In genomic region chr14:94474581-94475031, GRCh38 we compare ENCODE assay signal across 21 cellular contexts. TPM values are rescaled to one million over a fixed set of nuclear protein-coding genes. Genes with fewer than 3 reads are reported as not detected.
A peak's percentile ranks its signal among the peaks of the same experiment; 100 is the strongest.
DNase-seq lines count a peak whose midpoint lies in the region; ATAC-seq and TF ChIP-seq lines count a peak whose summit lies in the region.
"Had no signal": no experiment of that assay in that cellular context is flagged by ENCODE, and none has a peak within 500 bp of the region (broad histone marks: within the 10 kb centered on the region; RNA-seq: fewer than 3 reads in every experiment).

No MANE protein-coding gene starts in this region.

- peak overlapping the region; percentile 92 for H3K27ac ChIP-seq in Karpas-422 (ENCODE audit: low read length)
- H3K27ac ChIP-seq in mesenchymal stem cell (ENCODE audit: low read length, poor library complexity, severe bottlenecking): peak overlapping the region; percentile 64
- no peak overlapping the region for H3K27ac ChIP-seq in colonic mucosa
- H3K27ac ChIP-seq: HL-60, VCaP had no signal

- CTCF ChIA-PET in HEK293T (lab: Yijun Ruan, JAX): no interaction called here

- no peak overlapping the region for H4K8ac ChIP-seq in mesenchymal stem cell (ENCODE audit: low read length)

- H3K9me2 ChIP-seq in Karpas-422 (replicated peaks; ENCODE audit: insufficient read depth, low read length): no peaks in the 10 kb centered on the region

- ATAC-seq in HG02610 (IDR thresholded peaks at IDR 0.05; ENCODE audit: unreplicated experiment): no peak
- ATAC-seq: left ventricle myocardium superior, T-cell had no signal

- H3K79me1 ChIP-seq in mesenchymal stem cell (replicated peaks; ENCODE audit: low read length, poor library complexity, severe bottlenecking): no peaks in the 10 kb centered on the region

- DNase-seq in ELF-1 (ENCODE audit: low read depth, low spot score) (peak; percentile 23), Karpas-422 (no peak), choroid plexus epithelial cell (ENCODE audit: low read depth) (peak; percentile 71), mesenchymal stem cell (no peak), HEK293T (ENCODE audit: extremely low spot score) (no peak), colonic mucosa (no peak), NOMO-1 treated with dmso at 0.1 percent for 144 hours (lab: John Stamatoyannopoulos, UW; ENCODE audit: unreplicated experiment) (no peak)
- DNase-seq: activated effector memory CD4-positive, alpha-beta T cell treated with Interleukin-2 at 50 U/mL for 16 hours; foreskin melanocyte; GDM1; Kasumi-1; left ventricle myocardium superior; NCI-H1436 treated with DMSO at 0.1 percent for 48 hours; NCI-H446 treated with DMSO at 0.1 percent for 48 hours; NK-92 treated with Interleukin-12 subunit alpha and Interleukin-12 subunit beta, amount 100 ng/mL, for 24 hours; T-cell had no signal

- no peak overlapping the region for H3K18ac ChIP-seq in mesenchymal stem cell (ENCODE audit: low read depth in 1 of 2, low read length in 2 of 2)

- H3K4me2 ChIP-seq in Karpas-422 (ENCODE audit: low read depth, low read length, poor library complexity, severe bottlenecking) (peak overlapping the region; percentile 72), mesenchymal stem cell (ENCODE audit: low read length, poor library complexity, severe bottlenecking) (no peak overlapping the region)
- H3K4me2 ChIP-seq: smooth muscle cell had no signal

- POLR2A ChIA-PET in HEK293T (lab: Yijun Ruan, JAX): no interaction called here

- no peak overlapping the region for H4K91ac ChIP-seq in mesenchymal stem cell (ENCODE audit: low read length)

- no peak overlapping the region for H2BK12ac ChIP-seq in mesenchymal stem cell (ENCODE audit: low read length in 2 of 2)

- no peak overlapping the region for H3K23ac ChIP-seq in mesenchymal stem cell (ENCODE audit: low read length in 2 of 2)

- no peak overlapping the region for H2BK15ac ChIP-seq in mesenchymal stem cell (ENCODE audit: low read depth, poor library complexity, severe bottlenecking)

- H3K9me3 ChIP-seq in Karpas-422 (ENCODE audit: low read length) (peaks cover 16% of the 10 kb centered on the region), mesenchymal stem cell (ENCODE audit: control insufficient read depth, low read length) (peaks cover 25% of the 10 kb centered on the region), colonic mucosa (no peaks in the 10 kb centered on the region)

- no peaks in the 10 kb centered on the region for H3K27me3 ChIP-seq in Karpas-422 (ENCODE audit: low read length)
- peaks cover 0 to 40% of the 10 kb centered on the region in 2 experiments for H3K27me3 ChIP-seq in mesenchymal stem cell (ENCODE audit: control insufficient read depth in 1 of 2, insufficient read depth in 1 of 2, low read length in 2 of 2)
- H3K27me3 ChIP-seq in colonic mucosa: no peaks in the 10 kb centered on the region

- H3K4me1 ChIP-seq in Karpas-422 (ENCODE audit: low read length) (peaks cover 81% of the 10 kb centered on the region), mesenchymal stem cell (ENCODE audit: control insufficient read depth, insufficient read depth, low read depth, low read length) (peaks cover 16% of the 10 kb centered on the region), colonic mucosa (no peaks in the 10 kb centered on the region)

- 68% methylated on average over 7 of the region's 7 CpGs for WGBS in mesenchymal stem cell

- H2BK120ac ChIP-seq in mesenchymal stem cell (ENCODE audit: low read depth, low read length): no peak overlapping the region

- no peaks in the 10 kb centered on the region for H3K79me2 ChIP-seq in Karpas-422 (ENCODE audit: low read length)

- H3K9ac ChIP-seq in Karpas-422 (ENCODE audit: low read length) (peak overlapping the region; percentile 71), mesenchymal stem cell (ENCODE audit: low read length) (no peak overlapping the region), colonic mucosa (ENCODE audit: low read depth in 2 of 2, low read length in 2 of 2) (no peak overlapping the region)

- H2AFZ ChIP-seq in Karpas-422 (ENCODE audit: low read length): no peak overlapping the region
- H2AFZ ChIP-seq in mesenchymal stem cell (ENCODE audit: low read depth, low read length): no peak overlapping the region

- H3K4me3 ChIP-seq in Karpas-422 (ENCODE audit: low read length) (peak overlapping the region; percentile 65), choroid plexus epithelial cell (ENCODE audit: low read depth, low read length) (no peak overlapping the region), mesenchymal stem cell (ENCODE audit: insufficient read depth in 1 of 2, low read depth in 1 of 2, low read length in 2 of 2) (no peak overlapping the region), colonic mucosa (no peak overlapping the region)
- H3K4me3 ChIP-seq: smooth muscle cell had no signal

- no peaks in the 10 kb centered on the region for H4K20me1 ChIP-seq in Karpas-422 (ENCODE audit: insufficient read depth, low read depth, low read length)

- TF ChIP-seq CTCF in choroid plexus epithelial cell (conservative IDR thresholded peaks at IDR 0.05; ENCODE audit: low read depth, low read length) (no peak), colonic mucosa (IDR thresholded peaks at IDR 0.05) (no peak)

- H2AK5ac ChIP-seq in mesenchymal stem cell (ENCODE audit: low read length, severe bottlenecking): peak overlapping the region; percentile 50

- peak overlapping the region; percentile 93 for H2BK5ac ChIP-seq in mesenchymal stem cell (ENCODE audit: low read depth, low read length, poor library complexity, severe bottlenecking)

- intact Hi-C loops in colonic mucosa (cut with DNase I): no loop called here

- no peak overlapping the region for H3K4ac ChIP-seq in mesenchymal stem cell (ENCODE audit: low read depth in 1 of 2, low read length in 2 of 2)

- H3K36me3 ChIP-seq in Karpas-422 (ENCODE audit: insufficient read depth, low read length): peaks cover 14% of the 10 kb centered on the region
- no peaks in the 10 kb centered on the region for H3K36me3 ChIP-seq in mesenchymal stem cell (ENCODE audit: control insufficient read depth in 1 of 2, insufficient read depth in 2 of 2, low read depth in 1 of 2, low read length in 2 of 2)
- no peaks in the 10 kb centered on the region for H3K36me3 ChIP-seq in colonic mucosa

- H3K14ac ChIP-seq in mesenchymal stem cell (ENCODE audit: low read length in 2 of 2): no peak overlapping the region

TF ChIP-seq in HEK293T, 16 proteins besides CTCF, POLR2A, EP300 and RAD21:
- TF ChIP-seq, protein P1, sequence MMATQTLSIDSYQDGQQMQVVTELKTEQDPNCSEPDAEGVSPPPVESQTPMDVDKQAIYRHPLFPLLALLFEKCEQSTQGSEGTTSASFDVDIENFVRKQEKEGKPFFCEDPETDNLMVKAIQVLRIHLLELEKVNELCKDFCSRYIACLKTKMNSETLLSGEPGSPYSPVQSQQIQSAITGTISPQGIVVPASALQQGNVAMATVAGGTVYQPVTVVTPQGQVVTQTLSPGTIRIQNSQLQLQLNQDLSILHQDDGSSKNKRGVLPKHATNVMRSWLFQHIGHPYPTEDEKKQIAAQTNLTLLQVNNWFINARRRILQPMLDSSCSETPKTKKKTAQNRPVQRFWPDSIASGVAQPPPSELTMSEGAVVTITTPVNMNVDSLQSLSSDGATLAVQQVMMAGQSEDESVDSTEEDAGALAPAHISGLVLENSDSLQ (IDR thresholded peaks at IDR 0.05): no peak
- TF ChIP-seq L3MBTL2 (conservative IDR thresholded peaks at IDR 0.05) (no peak), FOXK2 (IDR thresholded peaks at IDR 0.05) (no peak), ZNF384 (IDR thresholded peaks at IDR 0.05) (no peak), TARDBP (IDR thresholded peaks at IDR 0.05) (no peak), SP1 (IDR thresholded peaks at IDR 0.05) (no peak)

RNA-seq across cellular contexts. Expression of gene SERPINA9, which starts 1.4 kb away (rescaled TPM):
- total RNA-seq in Karpas-422 (2014; rRNA removed; shearing (Covaris generic); ENCODE audit: low replicate concordance): 164 and 182 TPM in 2 replicates
- polyA plus RNA-seq in mesenchymal stem cell (2013, experiment 1 of 2): not detected
- polyA plus RNA-seq in mesenchymal stem cell (2013, experiment 2 of 2): not detected
- total RNA-seq in colonic mucosa: not detected
- total RNA-seq: chondrocyte, left ventricle myocardium superior, smooth muscle cell, T-cell had no signal
- polyA plus RNA-seq: smooth muscle cell had no signal

RNA-seq across cellular contexts. Expression of gene SERPINA11, which starts 22.0 kb away (rescaled TPM):
- 0.97 and 1.4 TPM in 2 replicates for total RNA-seq in Karpas-422 (2014; rRNA removed; shearing (Covaris generic); ENCODE audit: low replicate concordance)
- not detected for polyA plus RNA-seq in mesenchymal stem cell (2013, experiment 1 of 2)
- polyA plus RNA-seq in mesenchymal stem cell (2013, experiment 2 of 2): not detected
- not detected for total RNA-seq in colonic mucosa
- total RNA-seq: chondrocyte, left ventricle myocardium superior, smooth muscle cell, T-cell had no signal
- polyA plus RNA-seq: smooth muscle cell had no signal

RNA-seq across cellular contexts. Expression of gene SERPINA12, which starts 34.7 kb away (rescaled TPM):
- total RNA-seq in Karpas-422 (2014; rRNA removed; shearing (Covaris generic); ENCODE audit: low replicate concordance): not detected in 2 replicates
- not detected for polyA plus RNA-seq in mesenchymal stem cell (2013, experiment 1 of 2)
- not detected for polyA plus RNA-seq in mesenchymal stem cell (2013, experiment 2 of 2)
- total RNA-seq in colonic mucosa: not detected
- total RNA-seq: chondrocyte, left ventricle myocardium superior, smooth muscle cell, T-cell had no signal
- polyA plus RNA-seq: smooth muscle cell had no signal

Comparison
In these comparisons a context has a peak if more than half of its experiments do, and no peak if none do; other contexts are left out.
1. DNase-seq: peak in ELF-1 (single experiment) and choroid plexus epithelial cell (single experiment); none in Karpas-422 (single experiment), mesenchymal stem cell (single experiment), HEK293T (single experiment), colonic mucosa (single experiment) and NOMO-1 treated with dmso at 0.1 percent for 144 hours (single experiment).
2. RNA of gene SERPINA9, which starts 1.4 kb away (total RNA-seq): 164 to 182 TPM in Karpas-422; not detected in colonic mucosa; every median in the first group is over 100 times any median in the second.